In genomic region chr7:54643064-54643463, GRCh38 we compare ENCODE assay signal across 9 cellular contexts.
"Had no signal": no experiment of that assay in that cellular context is flagged by ENCODE, and none has a peak within 500 bp of the region (broad histone marks: within the 10 kb centered on the region; RNA-seq: fewer than 3 reads in every experiment).

No MANE protein-coding gene starts in this region.

- H3K27ac ChIP-seq: HL-60 had no signal

- H3K9me3 ChIP-seq: HAP-1 had no signal

- H3K36me3 ChIP-seq: HAP-1 had no signal

- H3K4me3 ChIP-seq: HAP-1 had no signal

- ATAC-seq: HCT116, HepG2 had no signal

- H3K4me1 Mint-ChIP-seq: IgD-negative memory B cell had no signal

- H3K27ac Mint-ChIP-seq: HFFc6, IgD-negative memory B cell had no signal

- DNase-seq: GOT3, H7, HFFc6, KBM-7 had no signal

- H3K9me3 Mint-ChIP-seq: HFFc6 had no signal

- H3K4me3 Mint-ChIP-seq: HFFc6 had no signal

- H3K4me1 ChIP-seq: HAP-1 had no signal

- H3K36me3 Mint-ChIP-seq: IgD-negative memory B cell had no signal

- H3K27me3 Mint-ChIP-seq: IgD-negative memory B cell had no signal
